ENCODE assay signal across 9 cellular contexts in genomic region chr3:130037126-130037815, GRCh38. TPM values are rescaled to one million over a fixed set of nuclear protein-coding genes. Genes with fewer than 3 reads are reported as not detected.
"Had no signal": no experiment of that assay in that cellular context is flagged by ENCODE, and none has a peak within 500 bp of the region (broad histone marks: within the 10 kb centered on the region; RNA-seq: fewer than 3 reads in every experiment).

No MANE protein-coding gene starts in this region.

RNA-seq across cellular contexts. Expression of gene ALG1L2, which starts 44.4 kb away (rescaled TPM):
- total RNA-seq: endothelial cell of umbilical vein; gastrocnemius medialis; left ventricle myocardium inferior; mononuclear cell; T-helper 1 cell treated with Interleukin-12 subunit alpha and Interleukin-12 subunit beta and Interleukin-4 antibody, amounts not matched to agents 30 ng/mL and 1 ng/mL, for 36 hours; vagina had no signal
- polyA plus RNA-seq: adipose tissue, endothelial cell of umbilical vein, esophagus, lung had no signal
